Comparison of ENCODE assay signal across 8 cellular contexts in genomic region chr17:82231562-82232321, GRCh38. TPM values are rescaled to one million over a fixed set of nuclear protein-coding genes. Genes with fewer than 3 reads are reported as not detected.
DNase-seq lines count a peak whose midpoint lies in the region; ATAC-seq lines count a peak whose summit lies in the region.

No MANE protein-coding gene starts in this region.

- H3K4me3 Mint-ChIP-seq in activated CD8-positive, alpha-beta memory T cell treated with anti-CD3 and anti-CD28 coated beads, Interleukin-2, amount 10 ng/mL, durations not matched to agents 7 days and 5 days: peak overlapping the region; percentile 87

- H3K4me1 ChIP-seq in NT2/D1 (ENCODE audit: insufficient read depth, insufficient read length): peaks cover 49% of the 10 kb centered on the region
- peaks cover 47% of the 10 kb centered on the region for H3K4me1 ChIP-seq in effector memory CD4-positive, alpha-beta T cell (ENCODE audit: control insufficient read depth, insufficient read depth, low read length, poor library complexity, severe bottlenecking)

- no peaks in the 10 kb centered on the region for H3K9me3 ChIP-seq in NT2/D1 (ENCODE audit: insufficient read depth, low read length)
- no peaks in the 10 kb centered on the region for H3K9me3 ChIP-seq in effector memory CD4-positive, alpha-beta T cell (ENCODE audit: control insufficient read depth, low read length)

- H3K4me3 ChIP-seq in NT2/D1 (ENCODE audit: insufficient read length, low read depth): peak overlapping the region; percentile 63
- peak overlapping the region; percentile 55 for H3K4me3 ChIP-seq in effector memory CD4-positive, alpha-beta T cell (ENCODE audit: insufficient read depth, low read depth, low read length, poor library complexity, severe bottlenecking)

- peaks cover 35% of the 10 kb centered on the region for H3K4me1 Mint-ChIP-seq in activated CD8-positive, alpha-beta memory T cell treated with anti-CD3 and anti-CD28 coated beads, Interleukin-2, amount 10 ng/mL, durations not matched to agents 7 days and 5 days

- H3K27ac ChIP-seq in effector memory CD4-positive, alpha-beta T cell (ENCODE audit: insufficient read depth, low read length, poor library complexity, severe bottlenecking): peak overlapping the region; percentile 45

- H3K27ac Mint-ChIP-seq in activated CD8-positive, alpha-beta memory T cell treated with anti-CD3 and anti-CD28 coated beads, Interleukin-2, amount 10 ng/mL, durations not matched to agents 7 days and 5 days: no peak overlapping the region

- H3K27me3 ChIP-seq in NT2/D1 (ENCODE audit: insufficient read depth, insufficient read length): peaks cover 21% of the 10 kb centered on the region
- no peaks in the 10 kb centered on the region for H3K27me3 ChIP-seq in effector memory CD4-positive, alpha-beta T cell (replicated peaks; ENCODE audit: control insufficient read depth, insufficient read depth, low read length, poor library complexity, severe bottlenecking)

- no peaks in the 10 kb centered on the region for H3K27me3 Mint-ChIP-seq in activated CD8-positive, alpha-beta memory T cell treated with anti-CD3 and anti-CD28 coated beads, Interleukin-2, amount 10 ng/mL, durations not matched to agents 7 days and 5 days

- no peak for ATAC-seq in activated CD8-positive, alpha-beta memory T cell treated with anti-CD3 and anti-CD28 coated beads, Interleukin-2, amount 10 ng/mL, durations not matched to agents 7 days and 5 days
- ATAC-seq in GM18870 (IDR thresholded peaks at IDR 0.05; ENCODE audit: unreplicated experiment): no peak

- no peaks in the 10 kb centered on the region for H3K9me3 Mint-ChIP-seq in activated CD8-positive, alpha-beta memory T cell treated with anti-CD3 and anti-CD28 coated beads, Interleukin-2, amount 10 ng/mL, durations not matched to agents 7 days and 5 days (ENCODE audit: low read depth)

- peaks cover 38% of the 10 kb centered on the region for H3K36me3 ChIP-seq in NT2/D1 (ENCODE audit: insufficient read depth, insufficient read length, low read length)
- H3K36me3 ChIP-seq in effector memory CD4-positive, alpha-beta T cell (ENCODE audit: control insufficient read depth, insufficient read depth, low read length): no peaks in the 10 kb centered on the region

- DNase-seq in activated CD8-positive, alpha-beta memory T cell treated with anti-CD3 and anti-CD28 coated beads, Interleukin-2, amount 10 ng/mL, durations not matched to agents 7 days and 5 days: peak; percentile 64
- DNase-seq in activated CD8-positive, alpha-beta memory T cell treated with anti-CD3 and anti-CD28 coated beads, Interleukin-2, amount 50 U/mL, for 4 hours: no peak
- DNase-seq in NT2/D1 (ENCODE audit: low read depth, low spot score) (no peak), mesenteric fat pad (ENCODE audit: low spot score) (peak; percentile 95), ureter (ENCODE audit: low spot score) (peak; percentile 90), amniotic stem cell (lab: John Stamatoyannopoulos, UW) (no peak)
- no peak for DNase-seq in effector memory CD4-positive, alpha-beta T cell

- peaks cover 8% of the 10 kb centered on the region for H3K36me3 Mint-ChIP-seq in activated CD8-positive, alpha-beta memory T cell treated with anti-CD3 and anti-CD28 coated beads, Interleukin-2, amount 10 ng/mL, durations not matched to agents 7 days and 5 days

- peak overlapping the region; percentile 80 for H3K9ac ChIP-seq in NT2/D1 (ENCODE audit: insufficient read length, low read depth)

- CTCF ChIA-PET in activated CD8-positive, alpha-beta memory T cell treated with anti-CD3 and anti-CD28 coated beads, Interleukin-2, amount 10 ng/mL, durations not matched to agents 7 days and 5 days (lab: Charles Lee): interaction anchor here (0.9 to 1.7 kb wide), 2 partner anchors 86 to 201 kb away, joined by 3 to 4 read pairs; partner anchors contain the start of gene CD7

RNA-seq across cellular contexts. Expression of gene SLC16A3, which starts 2.9 kb away (rescaled TPM):
- total RNA-seq in activated CD8-positive, alpha-beta memory T cell treated with anti-CD3 and anti-CD28 coated beads, Interleukin-2, amount 10 ng/mL, durations not matched to agents 7 days and 5 days: 100 to 1,000 TPM; 119 to 148 TPM
- total RNA-seq in mesenteric fat pad (65.0 TPM), ureter (44.2 TPM)

RNA-seq across cellular contexts. Expression of gene CCDC57, which starts 19.1 kb away (rescaled TPM):
- 10 to 100 TPM; 70.2 to 73.9 TPM for total RNA-seq in activated CD8-positive, alpha-beta memory T cell treated with anti-CD3 and anti-CD28 coated beads, Interleukin-2, amount 10 ng/mL, durations not matched to agents 7 days and 5 days
- total RNA-seq in mesenteric fat pad (24.7 TPM), ureter (108 TPM)

RNA-seq across cellular contexts. Expression of gene CSNK1D, which starts 41.8 kb away (rescaled TPM):
- 100 to 1,000 TPM; 120 to 139 TPM for total RNA-seq in activated CD8-positive, alpha-beta memory T cell treated with anti-CD3 and anti-CD28 coated beads, Interleukin-2, amount 10 ng/mL, durations not matched to agents 7 days and 5 days
- 171 TPM for total RNA-seq in mesenteric fat pad
- 170 TPM for total RNA-seq in ureter

Comparison
In these comparisons a context has a peak if more than half of its experiments do, and no peak if none do; other contexts are left out.
1. DNase-seq: peak in activated CD8-positive, alpha-beta memory T cell treated with anti-CD3 and anti-CD28 coated beads, Interleukin-2, amount 10 ng/mL, durations not matched to agents 7 days and 5 days (single experiment), mesenteric fat pad (single experiment) and ureter (single experiment); none in activated CD8-positive, alpha-beta memory T cell treated with anti-CD3 and anti-CD28 coated beads, Interleukin-2, amount 50 U/mL, for 4 hours (single experiment), NT2/D1 (single experiment), effector memory CD4-positive, alpha-beta T cell (0 of 3) and amniotic stem cell (single experiment).